ENCODE assay signal across 8 cellular contexts in the genomic region with DNA sequence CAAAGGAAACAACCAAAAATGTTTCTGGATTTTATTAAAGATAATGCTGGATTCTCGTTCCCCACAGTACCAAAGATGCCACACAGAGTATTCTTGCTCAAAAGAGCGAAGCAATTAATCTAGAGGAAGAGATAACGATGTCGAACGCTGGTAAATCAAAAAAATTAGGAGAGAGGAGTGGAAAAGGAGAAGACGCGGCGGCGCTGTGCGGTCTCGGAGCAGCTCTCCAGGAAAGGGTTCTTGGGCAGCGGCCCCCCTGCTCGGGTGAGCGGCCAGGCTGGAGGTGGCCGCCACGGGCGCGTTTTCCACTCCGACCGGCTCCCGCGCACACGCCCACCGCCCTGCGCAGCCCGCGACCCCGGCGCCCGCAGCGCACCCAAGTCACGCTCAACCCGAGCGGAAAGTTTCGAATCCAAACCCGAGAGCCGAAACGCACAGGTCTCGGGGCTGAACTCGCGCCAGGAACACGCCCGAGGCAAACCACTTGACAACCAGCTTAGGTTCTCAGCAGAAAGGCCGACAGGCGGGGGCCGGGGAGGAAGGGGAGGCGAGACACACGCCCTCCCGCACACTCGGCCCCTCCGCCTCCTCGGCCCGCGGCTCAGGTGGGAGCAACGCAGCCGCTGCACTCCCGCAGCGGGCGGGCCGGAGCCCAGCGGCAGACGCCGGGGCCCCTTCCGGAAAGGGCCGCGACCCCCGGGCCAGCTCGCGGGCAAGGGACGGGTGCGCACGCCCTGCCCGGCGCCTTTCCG. TPM values are rescaled to one million over a fixed set of nuclear protein-coding genes. Genes with fewer than 3 reads are reported as not detected.
DNase-seq lines count a peak whose midpoint lies in the region; ATAC-seq lines count a peak whose summit lies in the region.

No MANE protein-coding gene starts in this region.

- no peaks in the 10 kb centered on the region for H3K36me3 ChIP-seq in effector memory CD4-positive, alpha-beta T cell (ENCODE audit: control insufficient read depth, insufficient read depth, low read length)

- H3K4me3 ChIP-seq in effector memory CD4-positive, alpha-beta T cell (ENCODE audit: insufficient read depth, low read depth, low read length, poor library complexity, severe bottlenecking), result peak overlapping the region; percentile 74

- peak overlapping the region; percentile 81 for H3K4me3 Mint-ChIP-seq in activated CD4-positive, alpha-beta memory T cell treated with anti-CD3 and anti-CD28 coated beads for 36 hours

- H3K27ac ChIP-seq in effector memory CD4-positive, alpha-beta T cell (ENCODE audit: insufficient read depth, low read length, poor library complexity, severe bottlenecking), result peak overlapping the region; percentile 37

- intact Hi-C loops in activated CD4-positive, alpha-beta memory T cell treated with anti-CD3 and anti-CD28 coated beads for 36 hours (cut with micrococcal nuclease), result loop anchor here (2.0 to 5.0 kb wide), 3 partner anchors 35 to 143 kb away; no protein-coding TSS in a partner anchor

- peaks cover 11% of the 10 kb centered on the region for H3K4me1 ChIP-seq in effector memory CD4-positive, alpha-beta T cell (ENCODE audit: control insufficient read depth, insufficient read depth, low read length, poor library complexity, severe bottlenecking)

- H3K27me3 Mint-ChIP-seq in activated CD4-positive, alpha-beta memory T cell treated with anti-CD3 and anti-CD28 coated beads for 36 hours, result no peaks in the 10 kb centered on the region

- DNase-seq in 8988T, result peak; percentile 57
- peak; percentile 55 for DNase-seq in NCI-H2227 treated with DMSO at 0.1 percent for 48 hours (lab: John Stamatoyannopoulos, UW)
- peak; percentile 61 for DNase-seq in activated CD4-positive, alpha-beta memory T cell treated with anti-CD3 and anti-CD28 coated beads for 36 hours
- DNase-seq in effector memory CD4-positive, alpha-beta T cell, result peak; percentile 22 to 32 (median 28)
- DNase-seq in medulla oblongata (ENCODE audit: extremely low spot score), result peak; percentile 62
- DNase-seq in stimulated activated CD8-positive, alpha-beta memory T cell treated with anti-CD3 and anti-CD28 coated beads, Interleukin-12 subunit alpha, Interleukin-12 subunit beta, amount 100 ng/mL, for 4 hours (ENCODE audit: low read depth), result peak; percentile 30

- H3K9me3 ChIP-seq in effector memory CD4-positive, alpha-beta T cell (ENCODE audit: control insufficient read depth, low read length), result no peaks in the 10 kb centered on the region

- H3K36me3 Mint-ChIP-seq in activated CD4-positive, alpha-beta memory T cell treated with anti-CD3 and anti-CD28 coated beads for 36 hours, result peaks cover 3% of the 10 kb centered on the region

- POLR2A ChIA-PET in activated CD4-positive, alpha-beta memory T cell treated with anti-CD3 and anti-CD28 coated beads for 36 hours (lab: Charles Lee), result interaction anchor here (0.6 to 1.2 kb wide), 4 partner anchors 11 to 404 kb away, joined by 4 to 5 read pairs (median 4); no protein-coding TSS in a partner anchor

- no peaks in the 10 kb centered on the region for H3K9me3 Mint-ChIP-seq in activated CD4-positive, alpha-beta memory T cell treated with anti-CD3 and anti-CD28 coated beads for 36 hours

- H3K4me1 Mint-ChIP-seq in activated CD4-positive, alpha-beta memory T cell treated with anti-CD3 and anti-CD28 coated beads for 36 hours (ENCODE audit: low read depth), result peaks cover 32% of the 10 kb centered on the region

- ATAC-seq in GM18498 (IDR thresholded peaks at IDR 0.05; ENCODE audit: unreplicated experiment) (peak; percentile 56), HG02973 (IDR thresholded peaks at IDR 0.05; ENCODE audit: unreplicated experiment) (peak; percentile 45)

- H3K27ac Mint-ChIP-seq in activated CD4-positive, alpha-beta memory T cell treated with anti-CD3 and anti-CD28 coated beads for 36 hours, result peak overlapping the region; percentile 59

- CTCF ChIA-PET in activated CD4-positive, alpha-beta memory T cell treated with anti-CD3 and anti-CD28 coated beads for 36 hours (lab: Charles Lee), result interaction anchor here (0.6 to 1.6 kb wide), 4 partner anchors 35 to 265 kb away, joined by 3 to 4 read pairs (median 4); no protein-coding TSS in a partner anchor

- no peaks in the 10 kb centered on the region for H3K27me3 ChIP-seq in effector memory CD4-positive, alpha-beta T cell (replicated peaks; ENCODE audit: control insufficient read depth, insufficient read depth, low read length, poor library complexity, severe bottlenecking)

RNA-seq across cellular contexts. Expression of a gene that starts 0.9 kb away (rescaled TPM):
- total RNA-seq in activated CD4-positive, alpha-beta memory T cell treated with anti-CD3 and anti-CD28 coated beads for 36 hours, result 10 to 100 TPM; 39.1 to 40.6 TPM

Comparison
In these comparisons a context has a peak if more than half of its experiments do, and no peak if none do; other contexts are left out.
1. Peak in every context shown above with its lines: DNase-seq, ATAC-seq, H3K4me3 ChIP-seq and H3K27ac ChIP-seq.